In genomic region chr1:204044448-204044847, GRCh38 we compare ENCODE assay signal across 21 cellular contexts.
"Had no signal": no experiment of that assay in that cellular context is flagged by ENCODE, and none has a peak within 500 bp of the region (broad histone marks: within the 10 kb centered on the region; RNA-seq: fewer than 3 reads in every experiment).

No MANE protein-coding gene starts in this region.

- FAIRE-seq: keratinocyte, small intestine had no signal

- H3K9me3 ChIP-seq: colonic mucosa, gastroesophageal sphincter, mucosa of descending colon, prostate gland, right lobe of liver, thyroid gland had no signal

- ATAC-seq: gastroesophageal sphincter; left lobe of liver; mucosa of descending colon; natural killer cell treated with Interleukin-12 subunit alpha and Interleukin-12 subunit beta and Interleukin-15 and Interleukin-18, amount 100 ng/mL, for 72 hours; stimulated activated naive CD8-positive, alpha-beta T cell treated with anti-CD3 and anti-CD28 coated beads, Interleukin-15, amount 100 ng/mL, for 72 hours had no signal

- H3K27ac ChIP-seq: colonic mucosa, neural progenitor cell, prostate gland, right lobe of liver, thyroid gland had no signal

- DNase-seq: colonic mucosa; effector memory CD4-positive, alpha-beta T cell; hypothalamus; mesenchymal stem cell; mucosa of descending colon; naive B cell; nucleus accumbens; right lobe of liver; small intestine; stimulated activated CD4-positive, alpha-beta T cell treated with anti-CD3 and anti-CD28 coated beads, Interleukin-15, amount 100 ng/mL, for 24 hours; stimulated activated CD4-positive, alpha-beta T cell treated with anti-CD3 and anti-CD28 coated beads, Interleukin-2, amount 100 ng/mL, for 48 hours; stimulated activated naive CD4-positive, alpha-beta T cell; stimulated activated naive CD8-positive, alpha-beta T cell treated with anti-CD3 and anti-CD28 coated beads, Interleukin-15, amount 100 ng/mL, for 72 hours; thyroid gland; trophoblast cell had no signal

- H3K4me1 ChIP-seq: colonic mucosa, neural progenitor cell, prostate gland, right lobe of liver had no signal

- H3K27me3 ChIP-seq: colonic mucosa, neural progenitor cell, right lobe of liver, thyroid gland had no signal

- H3K9ac ChIP-seq: neural progenitor cell had no signal

- H2AFZ ChIP-seq: neural progenitor cell had no signal

- H3K4me3 ChIP-seq: colonic mucosa, gastroesophageal sphincter, mucosa of descending colon, neural progenitor cell, prostate gland, right lobe of liver, thyroid gland had no signal

- H3K4me2 ChIP-seq: neural progenitor cell had no signal

- H3K36me3 ChIP-seq: colonic mucosa, gastroesophageal sphincter, neural progenitor cell, prostate gland, right lobe of liver, thyroid gland had no signal
